ENCODE assay signal across 17 cellular contexts in genomic region chr18:55416791-55417190, GRCh38.
DNase-seq lines count a peak whose midpoint lies in the region; ATAC-seq and TF ChIP-seq lines count a peak whose summit lies in the region.
"Had no signal": no experiment of that assay in that cellular context is flagged by ENCODE, and none has a peak within 500 bp of the region (broad histone marks: within the 10 kb centered on the region; RNA-seq: fewer than 3 reads in every experiment).

No MANE protein-coding gene starts in this region.

- TF ChIP-seq RAD21 in IMR-90 (IDR thresholded peaks at IDR 0.05; ENCODE audit: low read length), result no peak

- intact Hi-C loops in IMR-90 (cut with micrococcal nuclease), result loop anchor here (10.0 kb wide), 1 partner anchor 898 kb away; no protein-coding TSS in a partner anchor

- H4K20me1 ChIP-seq in IMR-90 (ENCODE audit: insufficient read depth, low read length) (no peaks in the 10 kb centered on the region; the same call in 1 of the 2 replicates), OCI-LY3 (ENCODE audit: insufficient read depth, low read length) (peaks cover 98% of the 10 kb centered on the region), fibroblast of lung (ENCODE audit: control insufficient read depth, extremely low read depth, insufficient read depth, low read length) (no peaks in the 10 kb centered on the region), smooth muscle cell (ENCODE audit: low read depth) (peaks cover 17% of the 10 kb centered on the region)

- H3K4me2 ChIP-seq in IMR-90 (ENCODE audit: low read depth, low read length), result peak overlapping the region; percentile 17; the same call in 1 of the 2 replicates
- H3K4me2 ChIP-seq in OCI-LY3 (ENCODE audit: low read length), result peak overlapping the region; percentile 91
- peak overlapping the region; percentile 29 for H3K4me2 ChIP-seq in fibroblast of lung (ENCODE audit: extremely low read depth, insufficient read depth, low read length)
- peak overlapping the region; percentile 66 for H3K4me2 ChIP-seq in smooth muscle cell

- H4K5ac ChIP-seq in IMR-90 (ENCODE audit: low read depth, low read length), result no peak overlapping the region; the same call in 1 of the 2 replicates

- no peak overlapping the region for H3K56ac ChIP-seq in IMR-90 (ENCODE audit: extremely low read depth, insufficient read depth, low read length)

- peak overlapping the region; percentile 0; the same call in 1 of the 2 replicates for H3K23ac ChIP-seq in IMR-90 (ENCODE audit: low read depth, low read length)

- dilution Hi-C loops in IMR-90 (cut with HindIII; ENCODE audit: low sequenced_read_pairs, unreplicated experiment), result no loop called here

- H3K14ac ChIP-seq in IMR-90 (replicated peaks; ENCODE audit: low read depth, low read length), result no peak overlapping the region

- no peak overlapping the region for H2BK20ac ChIP-seq in IMR-90 (ENCODE audit: low read depth, low read length)

- H3K4ac ChIP-seq in IMR-90 (ENCODE audit: low read depth, low read length), result 0 out of 2 replicates have a peak overlapping the region, but pooled peaks have one; percentile 30

- H3K9me3 ChIP-seq in IMR-90 (ENCODE audit: control insufficient read depth, insufficient read depth, low read length) (no peaks in the 10 kb centered on the region), OCI-LY3 (ENCODE audit: insufficient read depth, low read length) (no peaks in the 10 kb centered on the region), fibroblast of lung (ENCODE audit: control insufficient read depth, insufficient read depth, low read depth, low read length) (no peaks in the 10 kb centered on the region), smooth muscle cell (replicated peaks; ENCODE audit: low read depth) (no peaks in the 10 kb centered on the region)
- H3K9me3 ChIP-seq: body of pancreas, transverse colon had no signal

- H3K4me3 ChIP-seq in IMR-90 (ENCODE audit: insufficient read depth, low read depth, low read length) (no peak overlapping the region), OCI-LY3 (ENCODE audit: low read length) (peak overlapping the region; percentile 12), fibroblast of lung (replicated peaks in 1 of 4; ENCODE audit: control extremely low read depth in 1 of 4, insufficient read depth in 1 of 4, low read depth in 3 of 4, low read length in 4 of 4) (no peak overlapping the region), smooth muscle cell (no peak overlapping the region)
- H3K4me3 ChIP-seq: body of pancreas, transverse colon had no signal

- POLR2A ChIA-PET in IMR-90 (lab: Charles Lee; ENCODE audit: unreplicated experiment) (no interaction called here), RWPE1 (lab: Yijun Ruan, JAX; ENCODE audit: low non-redundant PET) (no interaction called here)

- no peak overlapping the region for H3K9ac ChIP-seq in IMR-90 (ENCODE audit: low read depth, low read length)
- H3K9ac ChIP-seq in OCI-LY3 (ENCODE audit: low read length), result peak overlapping the region; percentile 3; the same call in 1 of the 2 replicates
- no peak overlapping the region for H3K9ac ChIP-seq in fibroblast of lung (ENCODE audit: insufficient read depth, low read length)
- no peak overlapping the region for H3K9ac ChIP-seq in smooth muscle cell (ENCODE audit: low read depth)

- peaks cover 14% of the 10 kb centered on the region for H3F3A ChIP-seq in smooth muscle cell (ENCODE audit: low read depth)

- H2AFZ ChIP-seq in IMR-90 (replicated peaks; ENCODE audit: low read length, poor library complexity) (no peak overlapping the region), OCI-LY3 (ENCODE audit: low read depth, low read length) (no peak overlapping the region), fibroblast of lung (ENCODE audit: low read length) (no peak overlapping the region), smooth muscle cell (ENCODE audit: low read depth) (no peak overlapping the region)

- H3K4me1 ChIP-seq in IMR-90 (ENCODE audit: control insufficient read depth, insufficient read depth, low read length) (peaks cover 12% of the 10 kb centered on the region), OCI-LY3 (ENCODE audit: low read length) (peaks cover 85% of the 10 kb centered on the region), fibroblast of lung (ENCODE audit: control insufficient read depth, extremely low read depth, insufficient read depth, low read length) (peaks cover 4% of the 10 kb centered on the region), smooth muscle cell (ENCODE audit: low read depth) (peaks cover 60% of the 10 kb centered on the region)

- H3K79me1 ChIP-seq in IMR-90 (ENCODE audit: low read depth in 1 of 2, low read length in 2 of 2), result peaks cover 23 to 66% of the 10 kb centered on the region in 2 experiments

- H2AK9ac ChIP-seq in IMR-90 (replicated peaks; ENCODE audit: low read depth, low read length, poor library complexity), result no peak overlapping the region

- H3K27me3 ChIP-seq in IMR-90 (ENCODE audit: control insufficient read depth, insufficient read depth, low read length) (no peaks in the 10 kb centered on the region), OCI-LY3 (ENCODE audit: low read depth, low read length) (no peaks in the 10 kb centered on the region), fibroblast of lung (ENCODE audit: control insufficient read depth, insufficient read depth, low read length) (no peaks in the 10 kb centered on the region), smooth muscle cell (ENCODE audit: low read depth) (no peaks in the 10 kb centered on the region)
- H3K27me3 ChIP-seq: body of pancreas, transverse colon had no signal

- peak overlapping the region; percentile 1; the same call in 1 of the 2 replicates for H2BK120ac ChIP-seq in IMR-90 (ENCODE audit: low read depth, low read length)

- no TSS peak for BruUV-seq in IMR-90 (replicated peaks; lab: Mats Ljungman, UMichigan)

- no peak for TF ChIP-seq POLR2A in IMR-90 (IDR thresholded peaks at IDR 0.05; ENCODE audit: low read depth, low read length)

- peak overlapping the region in 1 of 2 experiments; percentile 10; a peak in 1 of 4 replicates for H4K8ac ChIP-seq in IMR-90 (ENCODE audit: low read depth in 2 of 2, low read length in 2 of 2)

- no peak overlapping the region for H2BK5ac ChIP-seq in IMR-90 (ENCODE audit: low read depth, low read length, poor library complexity, severe bottlenecking)

- ATAC-seq in IMR-90 (ENCODE audit: low read depth) (no peak), HG02571 (IDR thresholded peaks at IDR 0.05; ENCODE audit: unreplicated experiment) (no peak), HG02840 (IDR thresholded peaks at IDR 0.05; ENCODE audit: low FRiP score, unreplicated experiment) (no peak)
- ATAC-seq: body of pancreas, PC-3, T-cell had no signal

- DNase-seq in IMR-90, result no peak
- peak; percentile 28 to 59 for DNase-seq in fibroblast of lung (ENCODE audit: low read depth in 2 of 2)
- DNase-seq in smooth muscle cell (lab: John Stamatoyannopoulos, UW; ENCODE audit: unreplicated experiment), result no peak
- DNase-seq in RWPE1 (ENCODE audit: low spot score), result no peak
- DNase-seq: activated B cell treated with CpG ODN at 0.5 μM for 24 hours; activated naive CD4-positive, alpha-beta T cell; body of pancreas; HFFc6; islet precursor cell; naive B cell; PC-3; stimulated activated CD4-positive, alpha-beta T cell treated with anti-CD3 and anti-CD28 coated beads, Interleukin-1b, Interleukin-23, amount 100 ng/mL, for 48 hours; T-cell; transverse colon had no signal

- no peak overlapping the region; the same call in 2 of the 3 replicates for H2BK15ac ChIP-seq in IMR-90 (ENCODE audit: low read depth, low read length)

- H3K9me1 ChIP-seq in IMR-90 (ENCODE audit: insufficient read depth, low read length), result peaks cover 4% of the 10 kb centered on the region; the same call in 1 of the 2 replicates

- in situ Hi-C loops in IMR-90 (cut with MboI; ENCODE audit: low sequenced_read_pairs), result loop anchor here (5.0 to 25.0 kb wide), 4 partner anchors 171 to 1158 kb away; partner anchors contain the start of gene TCF4

- H2AK5ac ChIP-seq in IMR-90 (ENCODE audit: low read depth, low read length), result no peak overlapping the region

- peak overlapping the region; percentile 34; the same call in 1 of the 2 replicates for H3K18ac ChIP-seq in IMR-90 (ENCODE audit: low read depth, low read length)

- no peak overlapping the region for H4K91ac ChIP-seq in IMR-90 (ENCODE audit: insufficient read depth, low read depth, low read length)

- CTCF ChIA-PET in IMR-90 (lab: Yijun Ruan, JAX) (interaction anchor here (2.1 to 2.2 kb wide), 2 partner anchors 10 to 182 kb away, joined by 8 to 11 read pairs; no protein-coding TSS in a partner anchor), RWPE1 (lab: Yijun Ruan, JAX) (no interaction called here)

- H3K27ac ChIP-seq in IMR-90 (ENCODE audit: insufficient read depth, low read length), result no peak overlapping the region
- peak overlapping the region; percentile 71 for H3K27ac ChIP-seq in OCI-LY3 (ENCODE audit: low read length)
- no peak overlapping the region for H3K27ac ChIP-seq in fibroblast of lung (ENCODE audit: insufficient read depth, low read length)
- peak overlapping the region; percentile 53 for H3K27ac ChIP-seq in smooth muscle cell (ENCODE audit: low read depth)
- no peak overlapping the region for H3K27ac ChIP-seq in RWPE1
- H3K27ac ChIP-seq: body of pancreas, transverse colon had no signal

- peaks cover 100% of the 10 kb centered on the region for H3K79me2 ChIP-seq in OCI-LY3 (ENCODE audit: low read length)
- peaks cover 11% of the 10 kb centered on the region for H3K79me2 ChIP-seq in fibroblast of lung (ENCODE audit: control insufficient read depth, insufficient read depth, low read length)
- peaks cover 100% of the 10 kb centered on the region for H3K79me2 ChIP-seq in smooth muscle cell (ENCODE audit: low read depth)

- no peaks in the 10 kb centered on the region for H3K36me3 ChIP-seq in IMR-90 (ENCODE audit: control insufficient read depth, insufficient read depth, low read length)
- peaks cover 21% of the 10 kb centered on the region for H3K36me3 ChIP-seq in OCI-LY3 (replicated peaks; ENCODE audit: low read depth, low read length)
- no peaks in the 10 kb centered on the region for H3K36me3 ChIP-seq in fibroblast of lung (ENCODE audit: control insufficient read depth, insufficient read depth, low read length)
- H3K36me3 ChIP-seq in smooth muscle cell (ENCODE audit: low read depth), result no peaks in the 10 kb centered on the region
- H3K36me3 ChIP-seq: transverse colon had no signal

- TF ChIP-seq CTCF in IMR-90 (conservative IDR thresholded peaks at IDR 0.05; ENCODE audit: low read depth, low read length) (no peak), OCI-LY3 (IDR thresholded peaks at IDR 0.05; ENCODE audit: low read depth, low read length) (no peak), fibroblast of lung (conservative IDR thresholded peaks at IDR 0.05 in 1 of 2, IDR thresholded peaks at IDR 0.05 in 1 of 2; ENCODE audit: low read depth in 1 of 2, low read length in 2 of 2) (no peak), smooth muscle cell (IDR thresholded peaks at IDR 0.05; ENCODE audit: borderline replicate concordance, insufficient read depth, poor library complexity, severe bottlenecking) (no peak), RWPE1 (conservative IDR thresholded peaks at IDR 0.05; ENCODE audit: low read depth) (no peak)

- WGBS in IMR-90 (ENCODE audit: extremely low coverage in 2 of 2, insufficient read length in 1 of 2), 2 experiments, result no CpG with 5 or more reads among the region's 6 CpGs
- 18% methylated on average over 6 of the region's 6 CpGs for WGBS in smooth muscle cell (ENCODE audit: low lambda C conversion rate)

TF ChIP-seq in IMR-90, 13 proteins besides CTCF, POLR2A, EP300 and RAD21 (continues in another document):
- no peak for TF ChIP-seq SMC3 (IDR thresholded peaks at IDR 0.05; ENCODE audit: low read depth, low read length)
- TF ChIP-seq CEBPB (IDR thresholded peaks at IDR 0.05; ENCODE audit: low read depth, low read length), result no peak

Comparison
In these comparisons a context has a peak if more than half of its experiments do, and no peak if none do; other contexts are left out.
1. DNase-seq: peak in fibroblast of lung (2 of 2); none in IMR-90 (single experiment), smooth muscle cell (single experiment) and RWPE1 (single experiment).
2. H3K27ac ChIP-seq: peak in OCI-LY3 (single experiment) and smooth muscle cell (single experiment); none in IMR-90 (single experiment), fibroblast of lung (single experiment) and RWPE1 (single experiment).
3. H3K4me2 ChIP-seq: peak in every context shown above with its lines; median percentile 91 in OCI-LY3; 66 in smooth muscle cell; 29 in fibroblast of lung; 17 in IMR-90.